ENCODE assay signal across 8 cellular contexts in genomic region chr1:6033986-6034749, GRCh38. TPM values are rescaled to one million over a fixed set of nuclear protein-coding genes. Genes with fewer than 3 reads are reported as not detected.
DNase-seq lines count a peak whose midpoint lies in the region; ATAC-seq and TF ChIP-seq lines count a peak whose summit lies in the region.

No MANE protein-coding gene starts in this region.

- H3K27ac ChIP-seq in RWPE1, result no peak overlapping the region

- H3K4me1 Mint-ChIP-seq in brain, result peaks cover 19% of the 10 kb centered on the region

- no peak for TF ChIP-seq POLR2A in GM18505 (IDR thresholded peaks at IDR 0.05; ENCODE audit: borderline replicate concordance, extremely low read depth, insufficient read depth, insufficient read length)

- no peak for ATAC-seq in GM18909 (IDR thresholded peaks at IDR 0.05; ENCODE audit: poor library complexity, unreplicated experiment)
- no peak for ATAC-seq in GM18505 (IDR thresholded peaks at IDR 0.05; ENCODE audit: unreplicated experiment)

- TF ChIP-seq CTCF in RWPE1 (conservative IDR thresholded peaks at IDR 0.05; ENCODE audit: low read depth), result peak; percentile 54
- TF ChIP-seq CTCF in brain (conservative IDR thresholded peaks at IDR 0.05), result peak; percentile 57 to 84

- DNase-seq in activated effector memory CD4-positive, alpha-beta T cell treated with anti-CD3 and anti-CD28 coated beads, Interleukin-2, amount 50 U/mL, for 16 hours, result peak; percentile 76
- no peak for DNase-seq in activated effector memory CD4-positive, alpha-beta T cell treated with Interleukin-2 at 50 U/mL for 16 hours
- DNase-seq in RWPE1 (ENCODE audit: low spot score) (no peak), iris pigment epithelial cell (ENCODE audit: low read depth) (peak; percentile 36)
- peak; percentile 17 to 23 for DNase-seq in stimulated activated CD8-positive, alpha-beta memory T cell treated with anti-CD3 and anti-CD28 coated beads, Interleukin-2, amount 100 ng/mL, for 48 hours (ENCODE audit: low read depth in 2 of 2)

- peak overlapping the region in 2 of 5 experiments; percentile 8 to 26 for H3K27ac Mint-ChIP-seq in brain

- H3K9me3 Mint-ChIP-seq in brain, result no peaks in the 10 kb centered on the region

- no peaks in the 10 kb centered on the region for H3K36me3 Mint-ChIP-seq in brain

- peak overlapping the region in 4 of 5 experiments; percentile 53 to 72 (median 60) for H3K4me3 Mint-ChIP-seq in brain

- H3K27me3 Mint-ChIP-seq in brain, result peaks cover 3% of the 10 kb centered on the region

- CTCF ChIA-PET in RWPE1 (lab: Yijun Ruan, JAX), result interaction anchor here (0.5 to 1.7 kb wide), 5 partner anchors 10 to 1365 kb away, joined by 3 to 7 read pairs (median 4); partner anchors contain the start of gene PLEKHG5

- POLR2A ChIA-PET in RWPE1 (lab: Yijun Ruan, JAX; ENCODE audit: low non-redundant PET), result no interaction called here

RNA-seq across cellular contexts. Expression of gene KCNAB2, which starts 11.5 kb away (rescaled TPM):
- polyA plus RNA-seq in brain (ENCODE audit: insufficient read depth, low read depth, low replicate concordance), result 91.0 TPM

RNA-seq across cellular contexts. Expression of gene NPHP4, which starts 41.9 kb away (rescaled TPM):
- 10.4 TPM for polyA plus RNA-seq in brain (ENCODE audit: insufficient read depth, low read depth, low replicate concordance)

Comparison
In these comparisons a context has a peak if more than half of its experiments do, and no peak if none do; other contexts are left out.
1. DNase-seq: peak in activated effector memory CD4-positive, alpha-beta T cell treated with anti-CD3 and anti-CD28 coated beads, Interleukin-2, amount 50 U/mL, for 16 hours (single experiment), iris pigment epithelial cell (single experiment) and stimulated activated CD8-positive, alpha-beta memory T cell treated with anti-CD3 and anti-CD28 coated beads, Interleukin-2, amount 100 ng/mL, for 48 hours (2 of 2); none in activated effector memory CD4-positive, alpha-beta T cell treated with Interleukin-2 at 50 U/mL for 16 hours (single experiment) and RWPE1 (single experiment).